ENCODE assay signal across 8 cellular contexts in genomic region chr7:49791089-49791741, GRCh38. TPM values are rescaled to one million over a fixed set of nuclear protein-coding genes. Genes with fewer than 3 reads are reported as not detected.
DNase-seq lines count a peak whose midpoint lies in the region; ATAC-seq and TF ChIP-seq lines count a peak whose summit lies in the region.

No MANE protein-coding gene starts in this region.

- H3K27me3 ChIP-seq in OCI-LY3 (ENCODE audit: low read depth, low read length) = peaks cover 25% of the 10 kb centered on the region
- no peaks in the 10 kb centered on the region for H3K27me3 ChIP-seq in CD4-positive, alpha-beta T cell (ENCODE audit: control insufficient read depth, insufficient read depth, low read length)

- DNase-seq in Ammon's horn (ENCODE audit: low spot score) = peak; percentile 61
- peak; percentile 58 for DNase-seq in iPS DF 4.7 (ENCODE audit: extremely low read depth, low spot score)
- no peak for DNase-seq in CD4-positive, alpha-beta T cell
- DNase-seq in NCI-H187 treated with DMSO at 0.1 percent for 48 hours (lab: John Stamatoyannopoulos, UW) = no peak
- DNase-seq in NCI-H2196 (lab: John Stamatoyannopoulos, UW; ENCODE audit: unreplicated experiment) = no peak

- H3K9ac ChIP-seq in OCI-LY3 (ENCODE audit: low read length) = no peak overlapping the region

- H2AFZ ChIP-seq in OCI-LY3 (ENCODE audit: low read depth, low read length) = peak overlapping the region; percentile 22; the same call in 1 of the 2 replicates

- H3K4me2 ChIP-seq in OCI-LY3 (ENCODE audit: low read length) = peak overlapping the region; percentile 41

- H3K36me3 ChIP-seq in OCI-LY3 (replicated peaks; ENCODE audit: low read depth, low read length) = no peaks in the 10 kb centered on the region

- ATAC-seq in GM18858 (IDR thresholded peaks at IDR 0.05; ENCODE audit: unreplicated experiment) (peak; percentile 90), HG03039 (IDR thresholded peaks at IDR 0.05; ENCODE audit: unreplicated experiment) (peak; percentile 77)
- no peak for ATAC-seq in CD4-positive, alpha-beta T cell (ENCODE audit: poor library complexity)

- H3K4me3 Mint-ChIP-seq in CD4-positive, alpha-beta T cell = no peak overlapping the region

- no peak overlapping the region for H3K4me3 ChIP-seq in OCI-LY3 (ENCODE audit: low read length)

- H3K36me3 Mint-ChIP-seq in CD4-positive, alpha-beta T cell (ENCODE audit: low read depth) = no peaks in the 10 kb centered on the region

- intact Hi-C loops in CD4-positive, alpha-beta T cell (cut with DNase I, micrococcal nuclease) = no loop called here

- H3K27ac Mint-ChIP-seq in CD4-positive, alpha-beta T cell = no peak overlapping the region

- peaks cover 3% of the 10 kb centered on the region; the same call in 1 of the 2 replicates for H3K4me1 ChIP-seq in OCI-LY3 (ENCODE audit: low read length)

- H3K9me3 ChIP-seq in OCI-LY3 (ENCODE audit: insufficient read depth, low read length) = no peaks in the 10 kb centered on the region
- H3K9me3 ChIP-seq in CD4-positive, alpha-beta T cell (ENCODE audit: control insufficient read depth, low read length) = no peaks in the 10 kb centered on the region

- no peaks in the 10 kb centered on the region for H3K79me2 ChIP-seq in OCI-LY3 (ENCODE audit: low read length)

- CTCF ChIA-PET in CD4-positive, alpha-beta T cell (lab: Charles Lee) = no interaction called here

- peaks cover 4% of the 10 kb centered on the region for H3K27me3 Mint-ChIP-seq in CD4-positive, alpha-beta T cell

- H4K20me1 ChIP-seq in OCI-LY3 (ENCODE audit: insufficient read depth, low read length) = no peaks in the 10 kb centered on the region

- TF ChIP-seq CTCF in OCI-LY3 (IDR thresholded peaks at IDR 0.05; ENCODE audit: low read depth, low read length) = peak; percentile 76
- no peak for TF ChIP-seq CTCF in CD4-positive, alpha-beta T cell (IDR thresholded peaks at IDR 0.05)

- POLR2A ChIA-PET in CD4-positive, alpha-beta T cell (lab: Charles Lee) = no interaction called here

- no peak overlapping the region for H3K27ac ChIP-seq in OCI-LY3 (ENCODE audit: low read length)
- no peak overlapping the region for H3K27ac ChIP-seq in CD4-positive, alpha-beta T cell (ENCODE audit: low read depth, low read length)

- no peaks in the 10 kb centered on the region for H3K4me1 Mint-ChIP-seq in CD4-positive, alpha-beta T cell (ENCODE audit: low read depth)

- H3K9me3 Mint-ChIP-seq in CD4-positive, alpha-beta T cell = no peaks in the 10 kb centered on the region

RNA-seq across cellular contexts. Expression of gene VWC2, which starts 17.8 kb away (rescaled TPM):
- total RNA-seq in CD4-positive, alpha-beta T cell = not detected

Comparison
In these comparisons a context has a peak if more than half of its experiments do, and no peak if none do; other contexts are left out.
1. DNase-seq: peak in Ammon's horn (single experiment) and iPS DF 4.7 (single experiment); none in CD4-positive, alpha-beta T cell (0 of 10), NCI-H187 treated with DMSO at 0.1 percent for 48 hours (single experiment) and NCI-H2196 (single experiment).